Comparison of ENCODE assay signal across 8 cellular contexts in genomic region chr15:65792130-65792987, GRCh38. TPM values are rescaled to one million over a fixed set of nuclear protein-coding genes. Genes with fewer than 3 reads are reported as not detected.
DNase-seq lines count a peak whose midpoint lies in the region; ATAC-seq and TF ChIP-seq lines count a peak whose summit lies in the region.

DENND4A (minus strand) TSS chr15:65792293; CDS start chr15:65756450, 35,843 bp downstream.

- intact Hi-C loops in activated T-helper 2 cell treated with anti-CD3 and anti-CD28 coated beads, Interferon-gamma antibody, Interleukin-2, Interleukin-4, amounts not matched to agents 10 μg/mL and 5 μg/mL and 100 μg/mL, durations not matched to agents 14 hours and 24 hours and 36 hours (cut with micrococcal nuclease) = loop anchor here (1.0 to 2.0 kb wide), 3 partner anchors 13 to 36 kb away; no protein-coding TSS in a partner anchor
- intact Hi-C loops in natural killer cell (cut with micrococcal nuclease) = loop anchor here (1.0 to 5.0 kb wide), 5 partner anchors 12 to 76 kb away; partner anchors contain the start of gene RAB11A

- H3K27me3 Mint-ChIP-seq in activated T-helper 2 cell treated with anti-CD3 and anti-CD28 coated beads, Interferon-gamma antibody, Interleukin-2, Interleukin-4, amounts not matched to agents 10 μg/mL and 5 μg/mL and 100 μg/mL, durations not matched to agents 14 hours and 24 hours and 36 hours (ENCODE audit: low read depth) = no peaks in the 10 kb centered on the region
- no peaks in the 10 kb centered on the region for H3K27me3 Mint-ChIP-seq in natural killer cell (ENCODE audit: low read depth in 2 of 2)

- CTCF ChIA-PET in RWPE1 (lab: Yijun Ruan, JAX) = interaction anchor here (0.7 kb wide), 1 partner anchor 261 kb away, joined by 3 read pairs; no protein-coding TSS in a partner anchor

- H3K27ac ChIP-seq in RWPE1 = peak within 1 kb of the TSS; percentile 92

- peaks cover 59% of the 10 kb centered on the region for H3K4me1 Mint-ChIP-seq in activated T-helper 2 cell treated with anti-CD3 and anti-CD28 coated beads, Interferon-gamma antibody, Interleukin-2, Interleukin-4, amounts not matched to agents 10 μg/mL and 5 μg/mL and 100 μg/mL, durations not matched to agents 14 hours and 24 hours and 36 hours (ENCODE audit: low read depth)
- peaks cover 38 to 39% of the 10 kb centered on the region in 2 donors for H3K4me1 Mint-ChIP-seq in natural killer cell

- H3K4me3 ChIP-seq in LNCaP clone FGC (ENCODE audit: low read depth, low read length) = peak within 1 kb of the TSS; percentile 69
- H3K4me3 ChIP-seq in fibroblast of mammary gland (ENCODE audit: control insufficient read depth, low read depth, low read length) = peak within 1 kb of the TSS; percentile 59

- DNase-seq in Daoy (ENCODE audit: low read depth) (peak; percentile 98), GOT3 (lab: John Stamatoyannopoulos, UW) (peak; percentile 93), LNCaP clone FGC (ENCODE audit: low read depth) (peak; percentile 94), RWPE1 (ENCODE audit: low spot score) (peak; percentile 97), fibroblast of mammary gland (ENCODE audit: low read depth) (peak; percentile 98), natural killer cell (peak; percentile 98)
- peak; percentile 98 for DNase-seq in activated T-helper 2 cell treated with anti-CD3 and anti-CD28 coated beads, Interferon-gamma antibody, Interleukin-2, Interleukin-4, amounts not matched to agents 10 μg/mL and 5 μg/mL and 100 μg/mL, durations not matched to agents 14 hours and 24 hours and 36 hours (ENCODE audit: low spot score)
- DNase-seq in stimulated activated naive CD4-positive, alpha-beta T cell treated with Interleukin-2 at 50 U/mL for 16 hours (lab: John Stamatoyannopoulos, UW) = peak; percentile 99

- POLR2A ChIA-PET in RWPE1 (lab: Yijun Ruan, JAX; ENCODE audit: low non-redundant PET) = no interaction called here

- peak within 1 kb of the TSS; percentile 99 for H3K27ac Mint-ChIP-seq in activated T-helper 2 cell treated with anti-CD3 and anti-CD28 coated beads, Interferon-gamma antibody, Interleukin-2, Interleukin-4, amounts not matched to agents 10 μg/mL and 5 μg/mL and 100 μg/mL, durations not matched to agents 14 hours and 24 hours and 36 hours
- H3K27ac Mint-ChIP-seq in natural killer cell = peak within 1 kb of the TSS; percentile 98 to 100

- H3K36me3 Mint-ChIP-seq in activated T-helper 2 cell treated with anti-CD3 and anti-CD28 coated beads, Interferon-gamma antibody, Interleukin-2, Interleukin-4, amounts not matched to agents 10 μg/mL and 5 μg/mL and 100 μg/mL, durations not matched to agents 14 hours and 24 hours and 36 hours (ENCODE audit: low read depth) = peaks cover 16% of the 10 kb centered on the region
- no peaks in the 10 kb centered on the region for H3K36me3 Mint-ChIP-seq in natural killer cell

- H3K9me3 Mint-ChIP-seq in activated T-helper 2 cell treated with anti-CD3 and anti-CD28 coated beads, Interferon-gamma antibody, Interleukin-2, Interleukin-4, amounts not matched to agents 10 μg/mL and 5 μg/mL and 100 μg/mL, durations not matched to agents 14 hours and 24 hours and 36 hours = no peaks in the 10 kb centered on the region
- H3K9me3 Mint-ChIP-seq in natural killer cell = no peaks in the 10 kb centered on the region

- peak; percentile 80 to 95 (median 83) for ATAC-seq in natural killer cell

- TF ChIP-seq CTCF in LNCaP clone FGC (IDR thresholded peaks at IDR 0.05; ENCODE audit: control insufficient read depth, extremely low read depth, insufficient read depth) (no peak), RWPE1 (conservative IDR thresholded peaks at IDR 0.05; ENCODE audit: low read depth) (no peak), fibroblast of mammary gland (conservative IDR thresholded peaks at IDR 0.05; ENCODE audit: control insufficient read depth, insufficient read depth, low read depth, low read length) (no peak), natural killer cell (IDR thresholded peaks at IDR 0.05) (no peak)

- peak within 1 kb of the TSS; percentile 87 for H3K4me3 Mint-ChIP-seq in activated T-helper 2 cell treated with anti-CD3 and anti-CD28 coated beads, Interferon-gamma antibody, Interleukin-2, Interleukin-4, amounts not matched to agents 10 μg/mL and 5 μg/mL and 100 μg/mL, durations not matched to agents 14 hours and 24 hours and 36 hours (ENCODE audit: low read depth)
- peak within 1 kb of the TSS; percentile 96 for H3K4me3 Mint-ChIP-seq in natural killer cell

RNA-seq across cellular contexts. Expression of gene DENND4A, which starts in this region (rescaled TPM):
- total RNA-seq in Daoy (2014; rRNA removed; shearing (Covaris generic)) = 8.6 and 20.9 TPM in 2 replicates
- total RNA-seq in activated T-helper 2 cell treated with anti-CD3 and anti-CD28 coated beads, Interferon-gamma antibody, Interleukin-2, Interleukin-4, amounts not matched to agents 10 μg/mL and 5 μg/mL and 100 μg/mL, durations not matched to agents 14 hours and 24 hours and 36 hours = 62.3 and 65.8 TPM in 2 replicates
- 10 to 100 TPM; 65.8 to 84.6 (median 66.1) TPM for total RNA-seq in natural killer cell

Comparison
In these comparisons a context has a peak if more than half of its experiments do, and no peak if none do; other contexts are left out.
1. Peak in every context shown above with its lines: DNase-seq, ATAC-seq, H3K4me3 ChIP-seq and H3K27ac ChIP-seq.